In the genomic region with DNA sequence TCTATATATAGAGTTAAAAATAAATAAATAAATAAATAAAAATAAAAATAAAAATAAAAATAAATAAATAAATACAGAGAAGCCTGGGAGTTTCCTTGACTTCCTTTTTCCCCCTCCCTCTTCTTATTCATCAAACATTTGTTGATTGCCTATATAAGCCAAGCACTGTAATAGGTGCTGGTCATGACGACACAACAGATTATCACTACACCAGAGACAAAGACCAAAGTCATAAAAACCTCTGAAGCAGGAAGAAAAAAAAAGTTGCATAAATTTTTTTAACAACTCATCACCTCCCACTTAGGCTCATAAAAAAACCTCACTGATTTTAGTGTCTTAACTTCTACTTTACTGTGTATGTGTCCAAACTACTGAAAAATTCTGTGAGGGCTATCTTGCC, we compare ENCODE assay signal across 7 cellular contexts.
A peak's percentile ranks its signal among the peaks of the same experiment; 100 is the strongest.
DNase-seq lines count a peak whose midpoint lies in the region; ATAC-seq, FAIRE-seq and TF ChIP-seq lines count a peak whose summit lies in the region.
"Not testable (repeated sequence)": the region's sequence is repeated elsewhere in the genome, so short reads cannot be mapped to it uniquely, and the experiment has no call there.

No MANE protein-coding gene starts in this region.

- not testable (repeated sequence) for H2AK5ac ChIP-seq in H1 (ENCODE audit: low read depth, low read length)

- not testable (repeated sequence) for H3K9me3 ChIP-seq in K562 (replicated peaks; ENCODE audit: control insufficient read depth, insufficient read depth, low read depth, low read length); H1 (ENCODE audit: insufficient read depth in 2 of 2, low read depth in 1 of 2, low read length in 1 of 2); endothelial cell of umbilical vein (replicated peaks; ENCODE audit: control insufficient read depth, insufficient read depth, low read length); keratinocyte (ENCODE audit: control insufficient read depth, low read depth, low read length); mucosa of descending colon

- in situ Hi-C loops in K562 (cut with MboI) = not testable (repeated sequence)

- not testable (repeated sequence) for DNase-seq in D721Med (ENCODE audit: insufficient read length, low spot score); H54 (ENCODE audit: insufficient read length, low spot score); K562 (ENCODE audit: extremely low read depth in 1 of 4, low spot score in 3 of 4); H1 (ENCODE audit: low read depth in 1 of 2, low spot score in 2 of 2); endothelial cell of umbilical vein (ENCODE audit: low read depth, low spot score); keratinocyte (ENCODE audit: low read depth, low spot score); mucosa of descending colon

- H3K23me2 ChIP-seq in H1 (ENCODE audit: low read depth, low read length) = not testable (repeated sequence)

- TF ChIP-seq POLR2A in H54 (IDR thresholded peaks at IDR 0.05; ENCODE audit: low read depth, low read length); K562 (conservative IDR thresholded peaks at IDR 0.05); H1 (IDR thresholded peaks at IDR 0.05; ENCODE audit: control extremely low read depth in 1 of 2, low read depth in 2 of 2, low read length in 2 of 2); endothelial cell of umbilical vein (IDR thresholded peaks at IDR 0.05; ENCODE audit: low read depth, low read length): not testable (repeated sequence)

- not testable (repeated sequence) for TF ChIP-seq EP300 in K562 (IDR thresholded peaks at IDR 0.05; ENCODE audit: low read length); H1 (IDR thresholded peaks at IDR 0.05; ENCODE audit: borderline replicate concordance in 1 of 2, low read depth in 2 of 2, low read length in 2 of 2)

- not testable (repeated sequence) for H2BK12ac ChIP-seq in H1 (ENCODE audit: low read depth, low read length)

- not testable (repeated sequence) for ATAC-seq in K562
- peak; percentile 66 for ATAC-seq in mucosa of descending colon

- not testable (repeated sequence) for H3K4ac ChIP-seq in H1 (replicated peaks; ENCODE audit: insufficient read length, low read depth, low read length)

- not testable (repeated sequence) for H3K23ac ChIP-seq in H1 (ENCODE audit: insufficient read length)

- H2BK5ac ChIP-seq in H1 (ENCODE audit: low read depth, low read length) = not testable (repeated sequence)

- not testable (repeated sequence) for H4K91ac ChIP-seq in H1 (replicated peaks; ENCODE audit: insufficient read length, low read length)

- not testable (repeated sequence) for H4K20me1 ChIP-seq in K562 (replicated peaks; ENCODE audit: control insufficient read depth, insufficient read depth, low read length); H1 (replicated peaks in 1 of 2; ENCODE audit: control insufficient read depth in 1 of 2, insufficient read depth in 2 of 2, low read length in 2 of 2); endothelial cell of umbilical vein (replicated peaks; ENCODE audit: control insufficient read depth, extremely low read depth, insufficient read depth, low read length); keratinocyte (ENCODE audit: control insufficient read depth, extremely low read depth, insufficient read depth, low read length)

- not testable (repeated sequence) for H3K27me3 ChIP-seq in K562 (ENCODE audit: control insufficient read depth in 2 of 2, insufficient read depth in 2 of 2, low read length in 2 of 2); H1 (replicated peaks in 1 of 4; ENCODE audit: control insufficient read depth in 3 of 4, extremely low read depth in 1 of 4, insufficient read depth in 3 of 4, low read length in 3 of 4); endothelial cell of umbilical vein (ENCODE audit: control insufficient read depth in 2 of 2, insufficient read depth in 2 of 2, low read length in 2 of 2); keratinocyte (ENCODE audit: control insufficient read depth, extremely low read depth, insufficient read depth, low read length)

- intact Hi-C loops in K562 (cut with micrococcal nuclease); endothelial cell of umbilical vein (cut with micrococcal nuclease); mucosa of descending colon (cut with DNase I, micrococcal nuclease): not testable (repeated sequence)

- dilution Hi-C loops in endothelial cell of umbilical vein (cut with MboI; ENCODE audit: extremely low pct_ligation_motif_present, low sequenced_read_pairs); keratinocyte (cut with MboI; ENCODE audit: extremely low pct_ligation_motif_present, low sequenced_read_pairs): not testable (repeated sequence)

- H2BK120ac ChIP-seq in H1 (replicated peaks; ENCODE audit: low read depth, low read length) = not testable (repeated sequence)

- H3K14ac ChIP-seq in H1 (ENCODE audit: insufficient read length) = not testable (repeated sequence)

- H3K56ac ChIP-seq in H1 (replicated peaks; ENCODE audit: insufficient read length, low read depth, low read length) = not testable (repeated sequence)

- TF ChIP-seq RAD21 in K562 (CRISPR knock-in tag; conservative IDR thresholded peaks at IDR 0.05 in 1 of 2, IDR thresholded peaks at IDR 0.05 in 1 of 2); H1 (IDR thresholded peaks at IDR 0.05 in 1 of 2, conservative IDR thresholded peaks at IDR 0.05 in 1 of 2; ENCODE audit: low read depth in 2 of 2, low read length in 2 of 2): not testable (repeated sequence)

- not testable (repeated sequence) for H3K36me3 ChIP-seq in K562 (ENCODE audit: control insufficient read depth, insufficient read depth, low read length); H1 (ENCODE audit: control insufficient read depth in 2 of 4, insufficient read depth in 4 of 4, low read length in 3 of 4); endothelial cell of umbilical vein (ENCODE audit: control insufficient read depth in 2 of 2, extremely low read depth in 1 of 2, insufficient read depth in 2 of 2, low read length in 2 of 2); keratinocyte (ENCODE audit: control insufficient read depth in 2 of 2, extremely low read depth in 1 of 2, insufficient read depth in 2 of 2, low read length in 2 of 2); mucosa of descending colon (ENCODE audit: low read depth)

- H3K9me1 ChIP-seq in K562 (ENCODE audit: control insufficient read depth, insufficient read depth, low read length); endothelial cell of umbilical vein (replicated peaks; ENCODE audit: control insufficient read depth, extremely low read depth, insufficient read depth, low read length); keratinocyte (ENCODE audit: control insufficient read depth, extremely low read depth, insufficient read depth, low read length): not testable (repeated sequence)

- not testable (repeated sequence) for H3K18ac ChIP-seq in H1 (ENCODE audit: extremely low read depth, low read length)

- not testable (repeated sequence) for H3K4me1 ChIP-seq in K562 (replicated peaks in 1 of 2; ENCODE audit: control insufficient read depth in 2 of 2, insufficient read depth in 2 of 2, low read length in 2 of 2); H1 (replicated peaks in 1 of 4; ENCODE audit: control insufficient read depth in 3 of 4, insufficient read depth in 4 of 4, low read length in 3 of 4); endothelial cell of umbilical vein (ENCODE audit: control insufficient read depth, extremely low read depth, insufficient read depth, low read length); keratinocyte (ENCODE audit: control insufficient read depth, extremely low read depth, insufficient read depth, low read length); mucosa of descending colon (ENCODE audit: low read depth)

- not testable (repeated sequence) for H4K5ac ChIP-seq in H1 (ENCODE audit: insufficient read length, low read depth, low read length)

- not testable (repeated sequence) for H3K79me2 ChIP-seq in K562 (ENCODE audit: control insufficient read depth, insufficient read depth, low read length); H1 (ENCODE audit: control insufficient read depth in 1 of 2, insufficient read depth in 2 of 2, low read length in 2 of 2); endothelial cell of umbilical vein (ENCODE audit: control insufficient read depth, insufficient read depth, low read length); keratinocyte (ENCODE audit: control insufficient read depth, insufficient read depth, low read length)

- not testable (repeated sequence) for H3K9ac ChIP-seq in K562 (ENCODE audit: insufficient read depth in 1 of 2, low read depth in 2 of 2, low read length in 2 of 2); H1 (replicated peaks in 1 of 4; ENCODE audit: extremely low read depth in 1 of 4, low read depth in 3 of 4, low read length in 3 of 4); endothelial cell of umbilical vein (replicated peaks; ENCODE audit: extremely low read depth, insufficient read depth, low read length); keratinocyte (ENCODE audit: control insufficient read depth, extremely low read depth, insufficient read depth, low read length)

- not testable (repeated sequence) for H2BK15ac ChIP-seq in H1 (ENCODE audit: low read length)

- WGBS in K562 (ENCODE audit: insufficient coverage, low coverage, missing lambda C conversion rate) = no CpG with 5 or more reads among the region's 1 CpG
- WGBS in H1 (ENCODE audit: extremely low coverage in 1 of 2, insufficient coverage in 1 of 2, insufficient read length in 1 of 2, insufficient replicate concordance in 2 of 2, low coverage in 1 of 2, low lambda C conversion rate in 2 of 2, missing lambda C conversion rate in 1 of 2), 2 experiments = no CpG with 5 or more reads among the region's 1 CpG

- not testable (repeated sequence) for H3K27ac ChIP-seq in K562 (ENCODE audit: extremely low read depth, low read depth, low read length); H1 (ENCODE audit: low read depth, low read length); endothelial cell of umbilical vein (ENCODE audit: insufficient read depth, low read depth, low read length); keratinocyte (ENCODE audit: control insufficient read depth, insufficient read depth, low read length)

- not testable (repeated sequence) for H3K79me1 ChIP-seq in H1 (ENCODE audit: low read depth, low read length)

- BruUV-seq in K562 (replicated peaks; lab: Mats Ljungman, UMichigan); endothelial cell of umbilical vein (replicated peaks; lab: Mats Ljungman, UMichigan): not testable (repeated sequence)

- H2BK20ac ChIP-seq in H1 (ENCODE audit: low read length) = not testable (repeated sequence)

- POLR2A ChIA-PET in K562 (lab: Yijun Ruan, JAX); H1 (lab: Charles Lee; ENCODE audit: partially characterized antibody); endothelial cell of umbilical vein (lab: Charles Lee): not testable (repeated sequence)

- not testable (repeated sequence) for H3K4me2 ChIP-seq in K562 (ENCODE audit: insufficient read depth, low read length); H1 (ENCODE audit: insufficient read depth in 1 of 2, low read depth in 2 of 2, low read length in 2 of 2); endothelial cell of umbilical vein (ENCODE audit: insufficient read depth, low read length); keratinocyte (ENCODE audit: control insufficient read depth, extremely low read depth, insufficient read depth, low read depth, low read length)

- H3K4me3 ChIP-seq in K562; H1 (ENCODE audit: extremely low read depth in 1 of 4, insufficient read depth in 2 of 4, low read depth in 3 of 4, low read length in 4 of 4); endothelial cell of umbilical vein (replicated peaks in 1 of 3; ENCODE audit: insufficient read depth in 1 of 3, low read depth in 1 of 3, low read length in 3 of 3); keratinocyte (ENCODE audit: control insufficient read depth in 2 of 3, extremely low read depth in 1 of 3, insufficient read depth in 2 of 3, low read depth in 1 of 3, low read length in 3 of 3); mucosa of descending colon: not testable (repeated sequence)

- not testable (repeated sequence) for TF ChIP-seq CTCF in D721Med (IDR thresholded peaks at IDR 0.05; ENCODE audit: insufficient read depth, missing control alignments); K562 (IDR thresholded peaks at IDR 0.05 in 2 of 3, conservative IDR thresholded peaks at IDR 0.05 in 1 of 3; ENCODE audit: insufficient read depth in 2 of 3, low read depth in 1 of 3, low read length in 3 of 3); H1 (IDR thresholded peaks at IDR 0.05; ENCODE audit: control extremely low read depth in 1 of 3, insufficient read depth in 1 of 3, low read depth in 1 of 3, low read length in 3 of 3); endothelial cell of umbilical vein (IDR thresholded peaks at IDR 0.05; ENCODE audit: extremely low read depth in 1 of 2, insufficient read depth in 1 of 2, low read depth in 1 of 2, low read length in 2 of 2); keratinocyte (optimal IDR thresholded peaks at IDR 0.05 in 1 of 3, IDR thresholded peaks at IDR 0.05 in 1 of 3, conservative IDR thresholded peaks at IDR 0.05 in 1 of 3; ENCODE audit: extremely low read depth in 1 of 3, insufficient read depth in 2 of 3, low read length in 3 of 3); mucosa of descending colon (IDR thresholded peaks at IDR 0.05)

- H4K8ac ChIP-seq in H1 (ENCODE audit: extremely low read depth, insufficient read depth, low read length) = not testable (repeated sequence)

- not testable (repeated sequence) for H2AFZ ChIP-seq in K562 (ENCODE audit: low read depth, low read length); H1 (ENCODE audit: low read length); endothelial cell of umbilical vein (ENCODE audit: low read depth, low read length); keratinocyte (ENCODE audit: control insufficient read depth, low read length)

- FAIRE-seq in D721Med (lab: Jason Lieb, UNC) (peak; percentile 53), H54 (lab: Jason Lieb, UNC) (peak; percentile 15), K562 (lab: Jason Lieb, UNC) (peak; percentile 70), H1 (lab: Jason Lieb, UNC) (peak; percentile 39), endothelial cell of umbilical vein (lab: Jason Lieb, UNC) (peak; percentile 70), keratinocyte (lab: Jason Lieb, UNC) (peak; percentile 68)

- CTCF ChIA-PET in K562 (lab: Yijun Ruan, JAX; ENCODE audit: low intra/inter-chr PET ratio); H1 (lab: Charles Lee; ENCODE audit: partially characterized antibody): not testable (repeated sequence)
- CTCF ChIA-PET in endothelial cell of umbilical vein (lab: Charles Lee) = interaction anchor here (1.0 kb wide), 1 partner anchor 8 kb away, joined by 3 read pairs; no protein-coding TSS in a partner anchor
